10 cellular contexts compared by ENCODE assay signal in genomic region chr21:25567472-25567871, GRCh38. TPM values are rescaled to one million over a fixed set of nuclear protein-coding genes. Genes with fewer than 3 reads are reported as not detected.
A peak's percentile ranks its signal among the peaks of the same experiment; 100 is the strongest.
DNase-seq lines count a peak whose midpoint lies in the region; ATAC-seq and TF ChIP-seq lines count a peak whose summit lies in the region.
"Had no signal": no experiment of that assay in that cellular context is flagged by ENCODE, and none has a peak within 500 bp of the region (broad histone marks: within the 10 kb centered on the region; RNA-seq: fewer than 3 reads in every experiment).

No MANE protein-coding gene starts in this region.

- peak; percentile 32 for ATAC-seq in GM21576 (IDR thresholded peaks at IDR 0.05; ENCODE audit: unreplicated experiment)
- ATAC-seq in activated T-helper 17 cell treated with anti-CD3 and anti-CD28 coated beads, Interleukin-2, amount 50 U/mL, for 72 hours (replicated peaks) = no peak
- no peak for ATAC-seq in GM18520 (IDR thresholded peaks at IDR 0.05; ENCODE audit: unreplicated experiment)

- peaks cover 100% of the 10 kb centered on the region for H3K36me3 Mint-ChIP-seq in activated T-helper 17 cell treated with anti-CD3 and anti-CD28 coated beads, Interleukin-2, amount 50 U/mL, for 72 hours (ENCODE audit: low read depth)
- H3K36me3 Mint-ChIP-seq in osteocyte (ENCODE audit: unreplicated experiment) (no peaks in the 10 kb centered on the region), MCF 10A (ENCODE audit: insufficient read depth, unreplicated experiment) (peaks cover 15% of the 10 kb centered on the region)

- no peaks in the 10 kb centered on the region for H3K27me3 Mint-ChIP-seq in activated T-helper 17 cell treated with anti-CD3 and anti-CD28 coated beads, Interleukin-2, amount 50 U/mL, for 72 hours
- H3K27me3 Mint-ChIP-seq in osteocyte (ENCODE audit: unreplicated experiment) = no peaks in the 10 kb centered on the region
- H3K27me3 Mint-ChIP-seq in MCF 10A (ENCODE audit: insufficient read depth, unreplicated experiment) = no peaks in the 10 kb centered on the region

- peaks cover 40% of the 10 kb centered on the region for H3K4me1 Mint-ChIP-seq in activated T-helper 17 cell treated with anti-CD3 and anti-CD28 coated beads, Interleukin-2, amount 50 U/mL, for 72 hours
- H3K4me1 Mint-ChIP-seq in osteocyte (ENCODE audit: unreplicated experiment) (peaks cover 19% of the 10 kb centered on the region), MCF 10A (ENCODE audit: insufficient read depth, unreplicated experiment) (no peaks in the 10 kb centered on the region)

- DNase-seq in NCI-H82 (lab: John Stamatoyannopoulos, UW) = peak; percentile 8
- no peak for DNase-seq in NCI-H82 treated with DMSO at 0.1 percent for 48 hours (lab: John Stamatoyannopoulos, UW; ENCODE audit: unreplicated experiment)
- no peak for DNase-seq in osteocyte (ENCODE audit: extremely low spot score, unreplicated experiment)
- no peak for DNase-seq in NCI-H345 (lab: John Stamatoyannopoulos, UW)
- no peak for DNase-seq in MCF 10A (ENCODE audit: unreplicated experiment)

- H3K9me3 Mint-ChIP-seq in activated T-helper 17 cell treated with anti-CD3 and anti-CD28 coated beads, Interleukin-2, amount 50 U/mL, for 72 hours = no peaks in the 10 kb centered on the region
- no peaks in the 10 kb centered on the region for H3K9me3 Mint-ChIP-seq in osteocyte (ENCODE audit: unreplicated experiment)
- no peaks in the 10 kb centered on the region for H3K9me3 Mint-ChIP-seq in MCF 10A (ENCODE audit: unreplicated experiment)
- H3K9me3 Mint-ChIP-seq: endodermal cell, neural crest cell had no signal

- intact Hi-C loops in MCF 10A (cut with micrococcal nuclease) = no loop called here

- BruUV-seq in MCF 10A (replicated peaks; lab: Mats Ljungman, UMichigan) = no TSS peak

- POLR2A ChIA-PET in MCF 10A (lab: Yijun Ruan, JAX) = no interaction called here

- no peak for TF ChIP-seq CTCF in osteocyte (IDR thresholded peaks at IDR 0.05)
- TF ChIP-seq CTCF in MCF 10A (IDR thresholded peaks at IDR 0.05; ENCODE audit: unreplicated experiment) = no peak

- CTCF ChIA-PET in MCF 10A (lab: Yijun Ruan, JAX) = interaction anchor here (0.6 kb wide), 1 partner anchor 31 kb away, joined by 3 read pairs; no protein-coding TSS in a partner anchor

- H3K27ac Mint-ChIP-seq in activated T-helper 17 cell treated with anti-CD3 and anti-CD28 coated beads, Interleukin-2, amount 50 U/mL, for 72 hours = peak overlapping the region; percentile 90
- H3K27ac Mint-ChIP-seq in osteocyte (ENCODE audit: unreplicated experiment) (peak overlapping the region; percentile 93), MCF 10A (ENCODE audit: low read depth, unreplicated experiment) (no peak overlapping the region)
- H3K27ac Mint-ChIP-seq: endodermal cell had no signal

- peak overlapping the region; percentile 88 for H3K4me3 Mint-ChIP-seq in activated T-helper 17 cell treated with anti-CD3 and anti-CD28 coated beads, Interleukin-2, amount 50 U/mL, for 72 hours
- H3K4me3 Mint-ChIP-seq in osteocyte (ENCODE audit: unreplicated experiment) (no peak overlapping the region), MCF 10A (ENCODE audit: unreplicated experiment) (no peak overlapping the region)
- H3K4me3 Mint-ChIP-seq: endodermal cell, neural crest cell had no signal

RNA-seq across cellular contexts. Expression of gene MRPL39, which starts 39.8 kb away (rescaled TPM):
- 10 to 100 TPM; 43.5 to 55.7 TPM for total RNA-seq in activated T-helper 17 cell treated with anti-CD3 and anti-CD28 coated beads, Interleukin-2, amount 50 U/mL, for 72 hours
- total RNA-seq in osteocyte (20.0 and 24.3 TPM in 2 replicates), MCF 10A (2022) (29.2 and 37.1 TPM in 2 replicates)
